ENCODE assay signal across 11 cellular contexts in genomic region chr5:147482426-147483196, GRCh38. TPM values are rescaled to one million over a fixed set of nuclear protein-coding genes. Genes with fewer than 3 reads are reported as not detected.
DNase-seq lines count a peak whose midpoint lies in the region; ATAC-seq and TF ChIP-seq lines count a peak whose summit lies in the region.
"Had no signal": no experiment of that assay in that cellular context is flagged by ENCODE, and none has a peak within 500 bp of the region (broad histone marks: within the 10 kb centered on the region; RNA-seq: fewer than 3 reads in every experiment).

No MANE protein-coding gene starts in this region.

- H3K14ac ChIP-seq in H9 (ENCODE audit: insufficient read depth, low read length) = no peak overlapping the region

- H3K27me3 ChIP-seq in H9 (ENCODE audit: insufficient read depth, low read length) (no peaks in the 10 kb centered on the region), fibroblast of lung (ENCODE audit: control insufficient read depth, insufficient read depth, low read length) (no peaks in the 10 kb centered on the region)
- H3K27me3 ChIP-seq: testis had no signal

- H3K4me3 Mint-ChIP-seq in H9 = peak overlapping the region in 1 of 2 experiments; percentile 28; a peak in 1 of 5 replicates

- H4K20me1 ChIP-seq in H9 (ENCODE audit: control insufficient read depth, insufficient read depth, insufficient read length) (no peaks in the 10 kb centered on the region), fibroblast of lung (ENCODE audit: control insufficient read depth, extremely low read depth, insufficient read depth, low read length) (no peaks in the 10 kb centered on the region)

- H2BK12ac ChIP-seq in H9 (ENCODE audit: insufficient read length, low read depth, low read length) = no peak overlapping the region

- WGBS in H9 (ENCODE audit: extremely low coverage, insufficient read length, low lambda C conversion rate) = no CpG with 5 or more reads among the region's 9 CpGs

- H2AK5ac ChIP-seq in H9 (ENCODE audit: insufficient read length, low read length) = no peak overlapping the region

- H3K4ac ChIP-seq in H9 (ENCODE audit: low read depth, low read length) = no peak overlapping the region

- H2BK5ac ChIP-seq in H9 (ENCODE audit: insufficient read length, low read length) = no peak overlapping the region

- no peaks in the 10 kb centered on the region for H3K9me3 Mint-ChIP-seq in H9

- ATAC-seq in GM21526 (IDR thresholded peaks at IDR 0.05; ENCODE audit: low FRiP score, unreplicated experiment) = no peak
- no peak for ATAC-seq in HG03045 (IDR thresholded peaks at IDR 0.05; ENCODE audit: unreplicated experiment)

- no peak overlapping the region for H4K5ac ChIP-seq in H9 (ENCODE audit: insufficient read length, low read depth, low read length)

- H3K27me3 Mint-ChIP-seq in H9 (ENCODE audit: low read depth) = no peaks in the 10 kb centered on the region

- H3T11ph ChIP-seq in H9 (ENCODE audit: low read length) = no peak overlapping the region

- no peak overlapping the region for H2BK120ac ChIP-seq in H9 (ENCODE audit: low read depth, low read length, poor library complexity, severe bottlenecking)

- H3K79me1 ChIP-seq in H9 (ENCODE audit: insufficient read depth, low read depth, low read length, poor library complexity, severe bottlenecking) = no peaks in the 10 kb centered on the region

- H3K27ac ChIP-seq in H9 (ENCODE audit: insufficient read length, low read depth, low read length) (no peak overlapping the region), fibroblast of lung (ENCODE audit: insufficient read depth, low read length) (peak overlapping the region; percentile 91)
- H3K27ac ChIP-seq: testis had no signal

- no peaks in the 10 kb centered on the region for H3K23me2 ChIP-seq in H9 (ENCODE audit: insufficient read length, low read depth, low read length, poor library complexity, severe bottlenecking)

- no peak for TF ChIP-seq POLR2A in erythroblast (IDR thresholded peaks at IDR 0.05; ENCODE audit: low read length)

- no peaks in the 10 kb centered on the region for H3K9me3 ChIP-seq in H9 (ENCODE audit: control insufficient read depth, low read depth, low read length)
- H3K9me3 ChIP-seq in fibroblast of lung (ENCODE audit: control insufficient read depth, insufficient read depth, low read depth, low read length) = no peaks in the 10 kb centered on the region
- H3K9me3 ChIP-seq: testis had no signal

- no peak overlapping the region for H2BK20ac ChIP-seq in H9 (ENCODE audit: low read depth, low read length, poor library complexity, severe bottlenecking)

- H3K4me1 Mint-ChIP-seq in H9 = peaks cover 68 to 70% of the 10 kb centered on the region in 2 experiments

- H3K56ac ChIP-seq in H9 (ENCODE audit: insufficient read length, low read depth, low read length) = no peak overlapping the region

- peaks cover 25% of the 10 kb centered on the region for H3K4me1 ChIP-seq in H9 (ENCODE audit: insufficient read depth, low read length)
- H3K4me1 ChIP-seq in fibroblast of lung (ENCODE audit: control insufficient read depth, extremely low read depth, insufficient read depth, low read length) = peaks cover 17% of the 10 kb centered on the region

- H4K91ac ChIP-seq in H9 (ENCODE audit: insufficient read length, low read depth, low read length) = no peak overlapping the region

- H3K9ac ChIP-seq in H9 (ENCODE audit: extremely low read depth, insufficient read length, low read length) = no peak overlapping the region
- no peak overlapping the region for H3K9ac ChIP-seq in fibroblast of lung (ENCODE audit: insufficient read depth, low read length)

- no peak overlapping the region for H4K8ac ChIP-seq in H9 (replicated peaks; ENCODE audit: insufficient read length, low read depth, low read length)

- no peak overlapping the region for H3K18ac ChIP-seq in H9 (ENCODE audit: insufficient read length, low read depth, low read length)

- no peak overlapping the region for H2BK15ac ChIP-seq in H9 (ENCODE audit: low read depth, low read length)

- H2AFZ ChIP-seq in H9 (ENCODE audit: low read length) (no peak overlapping the region), fibroblast of lung (ENCODE audit: low read length) (no peak overlapping the region)

- H3K23ac ChIP-seq in H9 (ENCODE audit: insufficient read length, low read depth, low read length) = no peak overlapping the region

- H3K36me3 ChIP-seq in fibroblast of lung (ENCODE audit: control insufficient read depth, insufficient read depth, low read length) = no peaks in the 10 kb centered on the region

- no peak overlapping the region for H3K4me2 ChIP-seq in H9 (ENCODE audit: insufficient read depth, insufficient read length, low read length)
- no peak overlapping the region for H3K4me2 ChIP-seq in fibroblast of lung (ENCODE audit: extremely low read depth, insufficient read depth, low read length)

- no peak for DNase-seq in H9
- DNase-seq in NOMO-1 treated with DMSO at 0.1 percent for 48 hours (lab: John Stamatoyannopoulos, UW; ENCODE audit: unreplicated experiment) = peak; percentile 74
- DNase-seq in fibroblast of lung (ENCODE audit: low read depth in 2 of 2) = peak in 1 of 2 donors; percentile 12
- peak; percentile 40 for DNase-seq in renal cortical epithelial cell (ENCODE audit: low read depth)
- no peak for DNase-seq in erythroblast (lab: John Stamatoyannopoulos, UW)
- no peak for DNase-seq in foreskin melanocyte
- DNase-seq: activated CD4-positive, alpha-beta T cell treated with anti-CD3 and anti-CD28 coated beads, Interleukin-2, amount 50 U/mL, for 4 hours; NCI-H526; testis had no signal

- H3K27ac Mint-ChIP-seq in H9 = peak overlapping the region; percentile 76 to 93 (median 76); a peak in 4 of 7 replicates

- peaks cover 2 to 12% (median 2%) of the 10 kb centered on the region in 3 experiments; a peak in 5 of 7 replicates for H3K36me3 Mint-ChIP-seq in H9 (ENCODE audit: insufficient read depth in 1 of 3, low read depth in 3 of 3)

- TF ChIP-seq CTCF in H9 (conservative IDR thresholded peaks at IDR 0.05) (no peak), fibroblast of lung (conservative IDR thresholded peaks at IDR 0.05 in 1 of 2, IDR thresholded peaks at IDR 0.05 in 1 of 2; ENCODE audit: low read depth in 1 of 2, low read length in 2 of 2) (no peak)

- H3K79me2 ChIP-seq in H9 (ENCODE audit: insufficient read depth, low read length) = peaks cover 6% of the 10 kb centered on the region; the same call in 1 of the 2 replicates
- peaks cover 26% of the 10 kb centered on the region for H3K79me2 ChIP-seq in fibroblast of lung (ENCODE audit: control insufficient read depth, insufficient read depth, low read length)

- no peak overlapping the region for H3K4me3 ChIP-seq in fibroblast of lung (replicated peaks in 1 of 4; ENCODE audit: control extremely low read depth in 1 of 4, insufficient read depth in 1 of 4, low read depth in 3 of 4, low read length in 4 of 4)
- H3K4me3 ChIP-seq: testis had no signal

RNA-seq across cellular contexts. Expression of gene DPYSL3, which starts 27.3 kb away (rescaled TPM):
- total RNA-seq in H9 (2021) (510 and 515 TPM in 2 replicates), fibroblast of lung (135 and 206 TPM in 2 replicates), renal cortical epithelial cell (16.4 and 27.1 TPM in 2 replicates)
- polyA plus RNA-seq in fibroblast of lung = 52.4 and 158 TPM in 2 replicates
- 44.8 and 140 TPM in 2 replicates for polyA plus RNA-seq in fibroblast of lung (2012)
- 202 and 569 TPM in 2 replicates for polyA minus RNA-seq in fibroblast of lung (ENCODE audit: low replicate concordance)

Comparison
In these comparisons a context has a peak if more than half of its experiments do, and no peak if none do; other contexts are left out.
1. DNase-seq: peak in NOMO-1 treated with DMSO at 0.1 percent for 48 hours (single experiment) and renal cortical epithelial cell (single experiment); none in H9 (single experiment), erythroblast (0 of 2) and foreskin melanocyte (single experiment).